1 cellular context compared by ENCODE assay signal in genomic region chr10:62027841-62028501, GRCh38.
TF ChIP-seq lines count a peak whose summit lies in the region.

No MANE protein-coding gene starts in this region.

TF ChIP-seq in HepG2, 621 proteins besides CTCF, POLR2A, EP300 and RAD21 (continued from another document and continues in another):
- TF ChIP-seq ZNF710 (CRISPR knock-in tag; IDR thresholded peaks at IDR 0.05; ENCODE audit: borderline replicate concordance), result no peak
- TF ChIP-seq TFDP1 (CRISPR knock-in tag; IDR thresholded peaks at IDR 0.05; ENCODE audit: borderline replicate concordance), result no peak
- peak; percentile 44; the same call in 1 of the 2 replicates for TF ChIP-seq HNF4G (IDR thresholded peaks at IDR 0.05; ENCODE audit: borderline replicate concordance, low read depth, low read length)
- no peak for TF ChIP-seq HNF4G (CRISPR knock-in tag; IDR thresholded peaks at IDR 0.05; ENCODE audit: borderline replicate concordance, low read depth)
- no peak for TF ChIP-seq GTF2F1 (IDR thresholded peaks at IDR 0.05; ENCODE audit: low read length)
- TF ChIP-seq ZNF609 (CRISPR knock-in tag; IDR thresholded peaks at IDR 0.05; ENCODE audit: borderline replicate concordance), result no peak
- TF ChIP-seq ZNF407 (CRISPR knock-in tag; IDR thresholded peaks at IDR 0.05; ENCODE audit: not compliant biosample characterization), result no peak
- TF ChIP-seq SNAPC5 (CRISPR knock-in tag; IDR thresholded peaks at IDR 0.05; ENCODE audit: borderline replicate concordance), result no peak
- no peak for TF ChIP-seq SIX1 (CRISPR knock-in tag; IDR thresholded peaks at IDR 0.05; ENCODE audit: borderline replicate concordance)
- TF ChIP-seq RFXANK (CRISPR knock-in tag; IDR thresholded peaks at IDR 0.05), result no peak
- TF ChIP-seq SOX13 (IDR thresholded peaks at IDR 0.05), result no peak
- 0 out of 4 replicates have a peak, but pooled peaks of 1 of the 2 experiments have one; percentile 40 for TF ChIP-seq SOX13 (CRISPR knock-in tag; conservative IDR thresholded peaks at IDR 0.05 in 1 of 2, IDR thresholded peaks at IDR 0.05 in 1 of 2)
- no peak for TF ChIP-seq ZNF709 (CRISPR knock-in tag; IDR thresholded peaks at IDR 0.05)
- peak; percentile 68; the same call in 1 of the 2 replicates for TF ChIP-seq CEBPG (CRISPR knock-in tag; IDR thresholded peaks at IDR 0.05)
- no peak for TF ChIP-seq ASH2L (IDR thresholded peaks at IDR 0.05; ENCODE audit: insufficient read length, low read depth, low read length)
- TF ChIP-seq SAP130 (CRISPR knock-in tag; IDR thresholded peaks at IDR 0.05; ENCODE audit: low read depth), result 0 out of 2 replicates have a peak, but pooled peaks have one; percentile 25
- peak; percentile 37; the same call in 1 of the 2 replicates for TF ChIP-seq ZFX (CRISPR knock-in tag; IDR thresholded peaks at IDR 0.05; ENCODE audit: low read depth)
- TF ChIP-seq HNF4A (CRISPR knock-in tag; IDR thresholded peaks at IDR 0.05), result peak; percentile 56
- no peak for TF ChIP-seq MYNN (CRISPR knock-in tag; IDR thresholded peaks at IDR 0.05; ENCODE audit: low read depth)
- TF ChIP-seq ZNF24 (IDR thresholded peaks at IDR 0.05), result no peak
- TF ChIP-seq HDAC2 (CRISPR knock-in tag; IDR thresholded peaks at IDR 0.05), result 0 out of 2 replicates have a peak, but pooled peaks have one; percentile 13
- no peak for TF ChIP-seq E2F5 (CRISPR knock-in tag; conservative IDR thresholded peaks at IDR 0.05)
- no peak for TF ChIP-seq ZBTB44 (CRISPR knock-in tag; IDR thresholded peaks at IDR 0.05)
